1 cellular context compared by ENCODE assay signal in genomic region chr12:54562720-54563356, GRCh38.
TF ChIP-seq lines count a peak whose summit lies in the region.

No MANE protein-coding gene starts in this region.

TF ChIP-seq in HEK293, 187 proteins besides CTCF, POLR2A, EP300 and RAD21 (continued from another document and continues in another):
- TF ChIP-seq FEZF1 (tag by site-specific recombination; IDR thresholded peaks at IDR 0.05) (no peak), ZNF521 (tag by site-specific recombination; IDR thresholded peaks at IDR 0.05) (no peak), KLF8 (tag by site-specific recombination; IDR thresholded peaks at IDR 0.05) (no peak), SALL2 (tag by site-specific recombination; IDR thresholded peaks at IDR 0.05; ENCODE audit: borderline replicate concordance) (no peak), HOXA7 (CRISPR knock-in tag; IDR thresholded peaks at IDR 0.05; ENCODE audit: borderline replicate concordance) (no peak), ZNF510 (tag by site-specific recombination; IDR thresholded peaks at IDR 0.05; ENCODE audit: insufficient replicate concordance) (no peak), ZNF837 (tag by site-specific recombination; IDR thresholded peaks at IDR 0.05) (no peak), ZNF658 (tag by site-specific recombination; IDR thresholded peaks at IDR 0.05) (no peak), ZNF174 (tag by site-specific recombination; IDR thresholded peaks at IDR 0.05) (no peak), ZNF48 (tag by site-specific recombination; IDR thresholded peaks at IDR 0.05) (no peak), ZFP3 (tag by site-specific recombination; IDR thresholded peaks at IDR 0.05; ENCODE audit: low read depth) (no peak), ZBTB10 (tag by site-specific recombination; IDR thresholded peaks at IDR 0.05) (no peak), ZBTB20 (tag by site-specific recombination; IDR thresholded peaks at IDR 0.05) (no peak), PRDM6 (tag by site-specific recombination; IDR thresholded peaks at IDR 0.05) (peak; percentile 50; the same call in 1 of the 2 replicates), ZNF10 (tag by site-specific recombination; IDR thresholded peaks at IDR 0.05) (peak; percentile 52; the same call in 1 of the 2 replicates), ZFP69B (tag by site-specific recombination; IDR thresholded peaks at IDR 0.05) (no peak), SCRT1 (tag by site-specific recombination; IDR thresholded peaks at IDR 0.05; ENCODE audit: borderline replicate concordance) (no peak), ZNF157 (tag by site-specific recombination; IDR thresholded peaks at IDR 0.05) (no peak), ZNF146 (tag by site-specific recombination; IDR thresholded peaks at IDR 0.05) (no peak), ZFP37 (tag by site-specific recombination; IDR thresholded peaks at IDR 0.05) (no peak), ZNF558 (tag by site-specific recombination; IDR thresholded peaks at IDR 0.05) (no peak), ZBTB17 (tag by site-specific recombination; IDR thresholded peaks at IDR 0.05) (0 out of 2 replicates have a peak, but pooled peaks have one; percentile 47), ZNF473 (tag by site-specific recombination; IDR thresholded peaks at IDR 0.05) (no peak), ZNF561 (tag by site-specific recombination; IDR thresholded peaks at IDR 0.05; ENCODE audit: borderline replicate concordance) (no peak), ZNF701 (tag by site-specific recombination; IDR thresholded peaks at IDR 0.05) (no peak), BCL11A (tag by site-specific recombination; IDR thresholded peaks at IDR 0.05; ENCODE audit: low read depth) (no peak), ZNF529 (tag by site-specific recombination; IDR thresholded peaks at IDR 0.05; ENCODE audit: insufficient replicate concordance) (no peak), SCRT2 (tag by site-specific recombination; IDR thresholded peaks at IDR 0.05) (no peak), ZSCAN23 (tag by site-specific recombination; IDR thresholded peaks at IDR 0.05) (no peak), HOXC10 (CRISPR knock-in tag; IDR thresholded peaks at IDR 0.05) (no peak), ZNF292 (tag by site-specific recombination; IDR thresholded peaks at IDR 0.05; ENCODE audit: borderline replicate concordance, low read depth) (no peak), ZNF175 (tag by site-specific recombination; IDR thresholded peaks at IDR 0.05) (no peak), ZNF114 (tag by site-specific recombination; IDR thresholded peaks at IDR 0.05) (no peak), ZNF501 (tag by site-specific recombination; IDR thresholded peaks at IDR 0.05) (no peak), OSR2 (tag by site-specific recombination; IDR thresholded peaks at IDR 0.05) (peak; percentile 79), ZNF610 (tag by site-specific recombination; IDR thresholded peaks at IDR 0.05; ENCODE audit: borderline replicate concordance) (no peak), BCL6B (tag by site-specific recombination; IDR thresholded peaks at IDR 0.05) (no peak), ZNF645 (tag by site-specific recombination; IDR thresholded peaks at IDR 0.05) (no peak), ZNF214 (tag by site-specific recombination; IDR thresholded peaks at IDR 0.05; ENCODE audit: borderline replicate concordance) (no peak), ZNF600 (tag by site-specific recombination; IDR thresholded peaks at IDR 0.05) (0 out of 2 replicates have a peak, but pooled peaks have one; percentile 40), ZNF623 (tag by site-specific recombination; IDR thresholded peaks at IDR 0.05) (no peak), ZXDB (tag by site-specific recombination; IDR thresholded peaks at IDR 0.05) (0 out of 2 replicates have a peak, but pooled peaks have one; percentile 7), ZNF169 (tag by site-specific recombination; IDR thresholded peaks at IDR 0.05) (no peak), SETDB1 (IDR thresholded peaks at IDR 0.05; ENCODE audit: insufficient read length, low read length) (no peak), ZNF23 (tag by site-specific recombination; IDR thresholded peaks at IDR 0.05; ENCODE audit: borderline replicate concordance) (no peak), BCL11B (tag by site-specific recombination; IDR thresholded peaks at IDR 0.05; ENCODE audit: low read depth) (no peak), ZNF76 (tag by site-specific recombination; IDR thresholded peaks at IDR 0.05; ENCODE audit: borderline replicate concordance, low read depth) (no peak), ZBTB1 (tag by site-specific recombination; IDR thresholded peaks at IDR 0.05) (no peak), ZNF121 (tag by site-specific recombination; IDR thresholded peaks at IDR 0.05) (no peak), ZNF211 (tag by site-specific recombination; IDR thresholded peaks at IDR 0.05; ENCODE audit: low read depth) (no peak), ZNF629 (tag by site-specific recombination; IDR thresholded peaks at IDR 0.05) (peak; percentile 63; the same call in 1 of the 2 replicates), KLF7 (tag by site-specific recombination; IDR thresholded peaks at IDR 0.05; ENCODE audit: borderline replicate concordance) (no peak)
- TF ChIP-seq, protein P1, sequence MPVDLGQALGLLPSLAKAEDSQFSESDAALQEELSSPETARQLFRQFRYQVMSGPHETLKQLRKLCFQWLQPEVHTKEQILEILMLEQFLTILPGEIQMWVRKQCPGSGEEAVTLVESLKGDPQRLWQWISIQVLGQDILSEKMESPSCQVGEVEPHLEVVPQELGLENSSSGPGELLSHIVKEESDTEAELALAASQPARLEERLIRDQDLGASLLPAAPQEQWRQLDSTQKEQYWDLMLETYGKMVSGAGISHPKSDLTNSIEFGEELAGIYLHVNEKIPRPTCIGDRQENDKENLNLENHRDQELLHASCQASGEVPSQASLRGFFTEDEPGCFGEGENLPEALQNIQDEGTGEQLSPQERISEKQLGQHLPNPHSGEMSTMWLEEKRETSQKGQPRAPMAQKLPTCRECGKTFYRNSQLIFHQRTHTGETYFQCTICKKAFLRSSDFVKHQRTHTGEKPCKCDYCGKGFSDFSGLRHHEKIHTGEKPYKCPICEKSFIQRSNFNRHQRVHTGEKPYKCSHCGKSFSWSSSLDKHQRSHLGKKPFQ (tag by site-specific recombination; IDR thresholded peaks at IDR 0.05): no peak
- TF ChIP-seq, protein P2, sequence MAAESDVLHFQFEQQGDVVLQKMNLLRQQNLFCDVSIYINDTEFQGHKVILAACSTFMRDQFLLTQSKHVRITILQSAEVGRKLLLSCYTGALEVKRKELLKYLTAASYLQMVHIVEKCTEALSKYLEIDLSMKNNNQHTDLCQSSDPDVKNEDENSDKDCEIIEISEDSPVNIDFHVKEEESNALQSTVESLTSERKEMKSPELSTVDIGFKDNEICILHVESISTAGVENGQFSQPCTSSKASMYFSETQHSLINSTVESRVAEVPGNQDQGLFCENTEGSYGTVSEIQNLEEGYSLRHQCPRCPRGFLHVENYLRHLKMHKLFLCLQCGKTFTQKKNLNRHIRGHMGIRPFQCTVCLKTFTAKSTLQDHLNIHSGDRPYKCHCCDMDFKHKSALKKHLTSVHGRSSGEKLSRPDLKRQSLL (tag by site-specific recombination; IDR thresholded peaks at IDR 0.05): no peak
- TF ChIP-seq, protein P3, sequence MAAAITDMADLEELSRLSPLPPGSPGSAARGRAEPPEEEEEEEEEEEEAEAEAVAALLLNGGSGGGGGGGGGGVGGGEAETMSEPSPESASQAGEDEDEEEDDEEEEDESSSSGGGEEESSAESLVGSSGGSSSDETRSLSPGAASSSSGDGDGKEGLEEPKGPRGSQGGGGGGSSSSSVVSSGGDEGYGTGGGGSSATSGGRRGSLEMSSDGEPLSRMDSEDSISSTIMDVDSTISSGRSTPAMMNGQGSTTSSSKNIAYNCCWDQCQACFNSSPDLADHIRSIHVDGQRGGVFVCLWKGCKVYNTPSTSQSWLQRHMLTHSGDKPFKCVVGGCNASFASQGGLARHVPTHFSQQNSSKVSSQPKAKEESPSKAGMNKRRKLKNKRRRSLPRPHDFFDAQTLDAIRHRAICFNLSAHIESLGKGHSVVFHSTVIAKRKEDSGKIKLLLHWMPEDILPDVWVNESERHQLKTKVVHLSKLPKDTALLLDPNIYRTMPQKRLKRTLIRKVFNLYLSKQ (tag by site-specific recombination; IDR thresholded peaks at IDR 0.05; ENCODE audit: borderline replicate concordance): no peak
- TF ChIP-seq, protein P4, sequence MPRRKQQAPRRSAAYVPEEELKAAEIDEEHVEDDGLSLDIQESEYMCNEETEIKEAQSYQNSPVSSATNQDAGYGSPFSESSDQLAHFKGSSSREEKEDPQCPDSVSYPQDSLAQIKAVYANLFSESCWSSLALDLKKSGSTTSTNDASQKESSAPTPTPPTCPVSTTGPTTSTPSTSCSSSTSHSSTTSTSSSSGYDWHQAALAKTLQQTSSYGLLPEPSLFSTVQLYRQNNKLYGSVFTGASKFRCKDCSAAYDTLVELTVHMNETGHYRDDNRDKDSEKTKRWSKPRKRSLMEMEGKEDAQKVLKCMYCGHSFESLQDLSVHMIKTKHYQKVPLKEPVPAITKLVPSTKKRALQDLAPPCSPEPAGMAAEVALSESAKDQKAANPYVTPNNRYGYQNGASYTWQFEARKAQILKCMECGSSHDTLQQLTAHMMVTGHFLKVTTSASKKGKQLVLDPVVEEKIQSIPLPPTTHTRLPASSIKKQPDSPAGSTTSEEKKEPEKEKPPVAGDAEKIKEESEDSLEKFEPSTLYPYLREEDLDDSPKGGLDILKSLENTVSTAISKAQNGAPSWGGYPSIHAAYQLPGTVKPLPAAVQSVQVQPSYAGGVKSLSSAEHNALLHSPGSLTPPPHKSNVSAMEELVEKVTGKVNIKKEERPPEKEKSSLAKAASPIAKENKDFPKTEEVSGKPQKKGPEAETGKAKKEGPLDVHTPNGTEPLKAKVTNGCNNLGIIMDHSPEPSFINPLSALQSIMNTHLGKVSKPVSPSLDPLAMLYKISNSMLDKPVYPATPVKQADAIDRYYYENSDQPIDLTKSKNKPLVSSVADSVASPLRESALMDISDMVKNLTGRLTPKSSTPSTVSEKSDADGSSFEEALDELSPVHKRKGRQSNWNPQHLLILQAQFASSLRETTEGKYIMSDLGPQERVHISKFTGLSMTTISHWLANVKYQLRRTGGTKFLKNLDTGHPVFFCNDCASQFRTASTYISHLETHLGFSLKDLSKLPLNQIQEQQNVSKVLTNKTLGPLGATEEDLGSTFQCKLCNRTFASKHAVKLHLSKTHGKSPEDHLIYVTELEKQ (tag by site-specific recombination; IDR thresholded peaks at IDR 0.05; ENCODE audit: borderline replicate concordance): no peak
